ENCODE assay signal across 22 cellular contexts in genomic region chr11:129969973-129970372, GRCh38.
"Had no signal": no experiment of that assay in that cellular context is flagged by ENCODE, and none has a peak within 500 bp of the region (broad histone marks: within the 10 kb centered on the region; RNA-seq: fewer than 3 reads in every experiment).

No MANE protein-coding gene starts in this region.

- H3K9me3 ChIP-seq: breast epithelium, lower lobe of right lung, ovary, psoas muscle, right atrium auricular region, upper lobe of left lung had no signal

- H3K9ac ChIP-seq: neural progenitor cell had no signal

- H3K27ac ChIP-seq: breast epithelium, lower lobe of right lung, neural progenitor cell, ovary, psoas muscle, right atrium auricular region, upper lobe of left lung had no signal

- H3K4me3 ChIP-seq: breast epithelium, lower lobe of right lung, neural progenitor cell, ovary, psoas muscle, right atrium auricular region, upper lobe of left lung had no signal

- DNase-seq: activated B cell treated with CpG ODN at 0.5 μM for 24 hours; activated CD4-positive, alpha-beta T cell treated with anti-CD3 and anti-CD28 coated beads for 36 hours; activated CD4-positive, alpha-beta T cell treated with anti-CD3 and anti-CD28 coated beads, Interleukin-2, amount 50 U/mL, for 4 hours; activated CD8-positive, alpha-beta memory T cell treated with anti-CD3 and anti-CD28 coated beads, Interleukin-2, amount 50 U/mL, for 48 hours; activated naive CD4-positive, alpha-beta T cell treated with Interleukin-2 at 50 U/mL for 16 hours; activated naive CD8-positive, alpha-beta T cell treated with anti-CD3 and anti-CD28 coated beads for 36 hours; activated T-cell treated with anti-CD3 and anti-CD28 coated beads, Interleukin-2, amount 50 U/mL, for 48 hours; amniotic stem cell; effector memory CD4-positive, alpha-beta T cell; foreskin melanocyte; kidney; lower lobe of right lung; mesendoderm; naive thymus-derived CD8-positive, alpha-beta T cell; ovary; psoas muscle; stimulated activated CD4-positive, alpha-beta T cell treated with anti-CD3 and anti-CD28 coated beads, Interleukin-4, amount 100 ng/mL, for 24 hours; stimulated activated naive CD4-positive, alpha-beta T cell treated with Interleukin-2 at 50 U/mL for 16 hours; upper lobe of left lung had no signal

- H3K4me1 ChIP-seq: breast epithelium, right atrium auricular region had no signal

- H3K36me3 ChIP-seq: breast epithelium, lower lobe of right lung, neural progenitor cell, ovary, right atrium auricular region, upper lobe of left lung had no signal

- H3K27me3 ChIP-seq: breast epithelium, neural progenitor cell, ovary, right atrium auricular region, upper lobe of left lung had no signal

- H3K4me2 ChIP-seq: neural progenitor cell had no signal
